ENCODE assay signal across 9 cellular contexts in genomic region chr11:117877120-117877784, GRCh38. TPM values are rescaled to one million over a fixed set of nuclear protein-coding genes. Genes with fewer than 3 reads are reported as not detected.
DNase-seq lines count a peak whose midpoint lies in the region; ATAC-seq, FAIRE-seq and TF ChIP-seq lines count a peak whose summit lies in the region.
"Had no signal": no experiment of that assay in that cellular context is flagged by ENCODE, and none has a peak within 500 bp of the region (broad histone marks: within the 10 kb centered on the region; RNA-seq: fewer than 3 reads in every experiment).

No MANE protein-coding gene starts in this region.

- peak overlapping the region; percentile 99 to 100 for H3K4me2 ChIP-seq in H1 (ENCODE audit: insufficient read depth in 1 of 2, low read depth in 2 of 2, low read length in 2 of 2)

- peaks cover 2 to 6% of the 10 kb centered on the region in 2 experiments for H4K20me1 ChIP-seq in H1 (replicated peaks in 1 of 2; ENCODE audit: control insufficient read depth in 1 of 2, insufficient read depth in 2 of 2, low read length in 2 of 2)

- peaks cover 0 to 2% (median 0%) of the 10 kb centered on the region in 3 donors for H3K36me3 Mint-ChIP-seq in naive thymus-derived CD8-positive, alpha-beta T cell

- no peak for TF ChIP-seq POLR2A in H1 (IDR thresholded peaks at IDR 0.05; ENCODE audit: control extremely low read depth in 1 of 2, low read depth in 2 of 2, low read length in 2 of 2)

- H3K4ac ChIP-seq in H1 (replicated peaks; ENCODE audit: insufficient read length, low read depth, low read length), result no peak overlapping the region

- H3K27me3 ChIP-seq in H1 (replicated peaks in 1 of 4; ENCODE audit: control insufficient read depth in 3 of 4, extremely low read depth in 1 of 4, insufficient read depth in 3 of 4, low read length in 3 of 4), result peaks cover 0 to 17% (median 15%) of the 10 kb centered on the region in 4 experiments; a peak in 4 of 7 replicates

- FAIRE-seq in H1 (lab: Jason Lieb, UNC), result no peak

- CTCF ChIA-PET in AG04449 (lab: Yijun Ruan, JAX) (interaction anchor here (1.2 to 1.9 kb wide), 2 partner anchors 34 to 70 kb away, joined by 3 to 9 read pairs; no protein-coding TSS in a partner anchor), H1 (lab: Charles Lee; ENCODE audit: partially characterized antibody) (interaction anchor here (0.6 to 4.7 kb wide), 16 partner anchors 8 to 451 kb away, joined by 3 to 30 read pairs (median 4); no protein-coding TSS in a partner anchor)

- no peaks in the 10 kb centered on the region for H3K9me3 ChIP-seq in H1 (ENCODE audit: insufficient read depth in 2 of 2, low read depth in 1 of 2, low read length in 1 of 2)

- no peak for ATAC-seq in naive thymus-derived CD8-positive, alpha-beta T cell
- ATAC-seq in HG02885 (IDR thresholded peaks at IDR 0.05; ENCODE audit: poor library complexity, unreplicated experiment), result no peak

- no peak overlapping the region for H2BK120ac ChIP-seq in H1 (replicated peaks; ENCODE audit: low read depth, low read length)

- WGBS in H1 (ENCODE audit: extremely low coverage in 1 of 2, insufficient coverage in 1 of 2, insufficient read length in 1 of 2, insufficient replicate concordance in 2 of 2, low coverage in 1 of 2, low lambda C conversion rate in 2 of 2, missing lambda C conversion rate in 1 of 2), 2 experiments, result 28% methylated on average over 12 of the region's 12 CpGs; no CpG with 5 or more reads in 1 of the 2 experiments

- peak overlapping the region; percentile 65 to 83 (median 76) for H3K4me3 Mint-ChIP-seq in naive thymus-derived CD8-positive, alpha-beta T cell

- H3K56ac ChIP-seq in H1 (replicated peaks; ENCODE audit: insufficient read length, low read depth, low read length), result no peak overlapping the region

- no peak for TF ChIP-seq RAD21 in H1 (IDR thresholded peaks at IDR 0.05 in 1 of 2, conservative IDR thresholded peaks at IDR 0.05 in 1 of 2; ENCODE audit: low read depth in 2 of 2, low read length in 2 of 2)

- no peak overlapping the region for H3K27ac ChIP-seq in H1 (ENCODE audit: low read depth, low read length)

- peaks cover 0 to 1% (median 0%) of the 10 kb centered on the region in 9 donors for H3K9me3 Mint-ChIP-seq in naive thymus-derived CD8-positive, alpha-beta T cell

- no peak overlapping the region for H2AK5ac ChIP-seq in H1 (ENCODE audit: low read depth, low read length)

- in situ Hi-C loops in GM13977 (cut with MboI; ENCODE audit: low pct_unique_long_range_greater_than_20kb, low sequenced_read_pairs, unreplicated experiment), result no loop called here

- no peak for TF ChIP-seq EP300 in H1 (IDR thresholded peaks at IDR 0.05; ENCODE audit: borderline replicate concordance in 1 of 2, low read depth in 2 of 2, low read length in 2 of 2)

- peak overlapping the region; percentile 34 for H3K4me3 ChIP-seq in AG04449 (ENCODE audit: low read depth, low read length)
- H3K4me3 ChIP-seq in H1 (ENCODE audit: extremely low read depth in 1 of 4, insufficient read depth in 2 of 4, low read depth in 3 of 4, low read length in 4 of 4), result peak overlapping the region; percentile 86 to 96 (median 87)

- no peak overlapping the region for H2BK20ac ChIP-seq in H1 (ENCODE audit: low read length)

- peaks cover 9 to 27% (median 21%) of the 10 kb centered on the region in 4 experiments for H3K4me1 ChIP-seq in H1 (replicated peaks in 1 of 4; ENCODE audit: control insufficient read depth in 3 of 4, insufficient read depth in 4 of 4, low read length in 3 of 4)

- peaks cover 21 to 42% (median 34%) of the 10 kb centered on the region in 4 donors for H3K4me1 Mint-ChIP-seq in naive thymus-derived CD8-positive, alpha-beta T cell

- no peak overlapping the region for H3K23ac ChIP-seq in H1 (ENCODE audit: insufficient read length)

- no peak overlapping the region for H4K8ac ChIP-seq in H1 (ENCODE audit: extremely low read depth, insufficient read depth, low read length)

- H2BK15ac ChIP-seq in H1 (ENCODE audit: low read length), result 0 out of 2 replicates have a peak overlapping the region, but pooled peaks have one; percentile 23

- H2BK5ac ChIP-seq in H1 (ENCODE audit: low read depth, low read length), result peak overlapping the region; percentile 12; the same call in 1 of the 2 replicates

- H2AFZ ChIP-seq in H1 (ENCODE audit: low read length), result no peak overlapping the region; the same call in 1 of the 2 replicates

- H3K27ac Mint-ChIP-seq in naive thymus-derived CD8-positive, alpha-beta T cell, result peak overlapping the region in 2 of 10 donors; percentile 18 to 35

- no peak overlapping the region for H2BK12ac ChIP-seq in H1 (ENCODE audit: low read depth, low read length)

- no peak overlapping the region for H4K5ac ChIP-seq in H1 (ENCODE audit: insufficient read length, low read depth, low read length)

- H3K36me3 ChIP-seq in H1 (ENCODE audit: control insufficient read depth in 2 of 4, insufficient read depth in 4 of 4, low read length in 3 of 4), result no peaks in the 10 kb centered on the region

- H3K18ac ChIP-seq in H1 (ENCODE audit: extremely low read depth, low read length), result peak overlapping the region; percentile 9; the same call in 1 of the 2 replicates

- POLR2A ChIA-PET in AG04449 (lab: Yijun Ruan, JAX) (interaction anchor here (0.9 kb wide), 1 partner anchor 8 kb away, joined by 3 read pairs; no protein-coding TSS in a partner anchor), H1 (lab: Charles Lee; ENCODE audit: partially characterized antibody) (interaction anchor here (1.2 to 1.9 kb wide), 4 partner anchors 15 to 30 kb away, joined by 3 to 12 read pairs (median 4); no protein-coding TSS in a partner anchor)
- POLR2A ChIA-PET in naive thymus-derived CD8-positive, alpha-beta T cell (lab: Charles Lee), result no interaction called here

- peaks cover 25% of the 10 kb centered on the region for H3K23me2 ChIP-seq in H1 (ENCODE audit: low read depth, low read length)

- H3K14ac ChIP-seq in H1 (ENCODE audit: insufficient read length), result no peak overlapping the region

- H3K27me3 Mint-ChIP-seq in naive thymus-derived CD8-positive, alpha-beta T cell, result peaks cover 41 to 85% (median 60%) of the 10 kb centered on the region in 5 donors

- H3K79me1 ChIP-seq in H1 (ENCODE audit: low read depth, low read length), result peaks cover 4% of the 10 kb centered on the region; the same call in 1 of the 2 replicates

- peaks cover 0 to 20% of the 10 kb centered on the region in 2 experiments; a peak in 1 of 4 replicates for H3K79me2 ChIP-seq in H1 (ENCODE audit: control insufficient read depth in 1 of 2, insufficient read depth in 2 of 2, low read length in 2 of 2)

- no peak for DNase-seq in AG04449 (ENCODE audit: low read depth, low spot score)
- peak; percentile 69 for DNase-seq in NCI-H146 (lab: John Stamatoyannopoulos, UW)
- no peak for DNase-seq in H1 (ENCODE audit: low read depth in 1 of 2, low spot score in 2 of 2)
- peak in 1 of 10 donors; percentile 13 for DNase-seq in naive thymus-derived CD8-positive, alpha-beta T cell
- no peak for DNase-seq in GF-D8 (lab: John Stamatoyannopoulos, UW)
- DNase-seq in stimulated activated CD4-positive, alpha-beta T cell treated with anti-CD3 and anti-CD28 coated beads, Interleukin-4, amount 100 ng/mL, for 1 hour, result no peak
- no peak for DNase-seq in GM13977 (ENCODE audit: low spot score)

- no peak for TF ChIP-seq CTCF in AG04449 (IDR thresholded peaks at IDR 0.05; ENCODE audit: insufficient read depth, low read length, missing control alignments)
- TF ChIP-seq CTCF in H1 (IDR thresholded peaks at IDR 0.05; ENCODE audit: control extremely low read depth in 1 of 3, insufficient read depth in 1 of 3, low read depth in 1 of 3, low read length in 3 of 3), result no peak
- no peak for TF ChIP-seq CTCF in GM13977 (IDR thresholded peaks at IDR 0.05; ENCODE audit: extremely low read depth, insufficient read depth, missing control alignments)

- H4K91ac ChIP-seq in H1 (replicated peaks; ENCODE audit: insufficient read length, low read length), result no peak overlapping the region

- H3K9ac ChIP-seq in H1 (replicated peaks in 1 of 4; ENCODE audit: extremely low read depth in 1 of 4, low read depth in 3 of 4, low read length in 3 of 4), result no peak overlapping the region; a peak in 1 of 7 replicates

RNA-seq across cellular contexts. Expression of gene FXYD6, which starts 0.8 kb away (rescaled TPM):
- total RNA-seq in H1 (2021; fragmentation: NEBNext Ultra II Directional; extraction: Animal tissue kit (Norgen Biotek cat#: 25700)), result 44.6 and 50.0 TPM in 2 replicates
- polyA plus RNA-seq in H1 (2011; rRNA removed), result 117 and 151 TPM in 2 replicates
- 117 TPM for polyA plus RNA-seq in H1 (2011; cell fraction: cytosol; rRNA removed)
- 137 TPM for polyA plus RNA-seq in H1 (2011; cell fraction: nucleus; rRNA removed)
- polyA plus RNA-seq in H1 (2012, experiment 1 of 2), result 45.7 to 68.5 TPM (median 67.3 TPM) in 4 replicates
- 67.1 TPM for polyA plus RNA-seq in H1 (2012, experiment 2 of 2)
- 51.8 TPM for polyA plus RNA-seq in H1 (2013, experiment 1 of 2)
- polyA plus RNA-seq in H1 (2013, experiment 2 of 2), result 57.8 TPM
- 64.2 and 70.4 TPM in 2 replicates for polyA minus RNA-seq in H1 (2011; rRNA and poly(A)+ RNA removed)
- 17.0 TPM for polyA minus RNA-seq in H1 (2011; cell fraction: cytosol; rRNA and poly(A)+ RNA removed)
- 34.0 TPM for polyA minus RNA-seq in H1 (2011; cell fraction: nucleus; rRNA and poly(A)+ RNA removed)
- not detected for total RNA-seq in naive thymus-derived CD8-positive, alpha-beta T cell
- not detected for polyA plus RNA-seq in naive thymus-derived CD8-positive, alpha-beta T cell

RNA-seq across cellular contexts. Expression of gene TMPRSS13, which starts 52.0 kb away (rescaled TPM):
- total RNA-seq in H1 (2021; fragmentation: NEBNext Ultra II Directional; extraction: Animal tissue kit (Norgen Biotek cat#: 25700)), result 0.29 and 0.61 TPM in 2 replicates
- polyA plus RNA-seq in H1 (2011; rRNA removed), result 0.79 and 1.0 TPM in 2 replicates
- polyA plus RNA-seq in H1 (2011; cell fraction: cytosol; rRNA removed), result 0.88 TPM
- polyA plus RNA-seq in H1 (2011; cell fraction: nucleus; rRNA removed), result 1.5 TPM
- 0.26 to 0.66 TPM (median 0.36 TPM) in 4 replicates for polyA plus RNA-seq in H1 (2012, experiment 1 of 2)
- polyA plus RNA-seq in H1 (2012, experiment 2 of 2), result 0.52 TPM
- 0.32 TPM for polyA plus RNA-seq in H1 (2013, experiment 1 of 2)
- polyA plus RNA-seq in H1 (2013, experiment 2 of 2), result 0.40 TPM
- 0.54 and 0.98 TPM in 2 replicates for polyA minus RNA-seq in H1 (2011; rRNA and poly(A)+ RNA removed)
- polyA minus RNA-seq in H1 (2011; cell fraction: cytosol; rRNA and poly(A)+ RNA removed), result 0.73 TPM
- polyA minus RNA-seq in H1 (2011; cell fraction: nucleus; rRNA and poly(A)+ RNA removed), result 1.3 TPM
- 1 to 10 TPM; 4.8 to 9.2 TPM for total RNA-seq in naive thymus-derived CD8-positive, alpha-beta T cell
- polyA plus RNA-seq in naive thymus-derived CD8-positive, alpha-beta T cell, result 1 to 10 TPM in 2 of 3 donors, under 1 TPM in 1; 0.05 to 1.5 (median 1.0) TPM
- total RNA-seq: dermis microvascular lymphatic vessel endothelial cell had no signal

RNA-seq across cellular contexts. Expression of gene FXYD2, which starts 52.7 kb away (rescaled TPM):
- total RNA-seq in H1 (2021; fragmentation: NEBNext Ultra II Directional; extraction: Animal tissue kit (Norgen Biotek cat#: 25700)), result 0.99 and 1.1 TPM in 2 replicates
- 0.89 and 1.6 TPM in 2 replicates for polyA plus RNA-seq in H1 (2011; rRNA removed)
- 1.2 TPM for polyA plus RNA-seq in H1 (2011; cell fraction: cytosol; rRNA removed)
- polyA plus RNA-seq in H1 (2011; cell fraction: nucleus; rRNA removed), result 3.1 TPM
- 0.84 to 1.1 TPM (median 0.98 TPM) in 4 replicates for polyA plus RNA-seq in H1 (2012, experiment 1 of 2)
- polyA plus RNA-seq in H1 (2012, experiment 2 of 2), result 0.21 TPM
- 2.0 TPM for polyA plus RNA-seq in H1 (2013, experiment 1 of 2)
- 1.2 TPM for polyA plus RNA-seq in H1 (2013, experiment 2 of 2)
- 0.95 and 1.7 TPM in 2 replicates for polyA minus RNA-seq in H1 (2011; rRNA and poly(A)+ RNA removed)
- polyA minus RNA-seq in H1 (2011; cell fraction: cytosol; rRNA and poly(A)+ RNA removed), result 0.59 TPM
- polyA minus RNA-seq in H1 (2011; cell fraction: nucleus; rRNA and poly(A)+ RNA removed), result 4.4 TPM
- total RNA-seq in naive thymus-derived CD8-positive, alpha-beta T cell, result 10 to 100 TPM; 12.9 to 14.4 TPM
- polyA plus RNA-seq in naive thymus-derived CD8-positive, alpha-beta T cell, result 10 to 100 TPM; 11.9 to 61.6 (median 16.9) TPM

Comparison
In these comparisons a context has a peak if more than half of its experiments do, and no peak if none do; other contexts are left out.
1. RNA of gene FXYD6, which starts 0.8 kb away (total RNA-seq): 44.6 to 50.0 TPM in H1; not detected in naive thymus-derived CD8-positive, alpha-beta T cell; every median in the first group is over 10 times any median in the second.